In the genomic region with DNA sequence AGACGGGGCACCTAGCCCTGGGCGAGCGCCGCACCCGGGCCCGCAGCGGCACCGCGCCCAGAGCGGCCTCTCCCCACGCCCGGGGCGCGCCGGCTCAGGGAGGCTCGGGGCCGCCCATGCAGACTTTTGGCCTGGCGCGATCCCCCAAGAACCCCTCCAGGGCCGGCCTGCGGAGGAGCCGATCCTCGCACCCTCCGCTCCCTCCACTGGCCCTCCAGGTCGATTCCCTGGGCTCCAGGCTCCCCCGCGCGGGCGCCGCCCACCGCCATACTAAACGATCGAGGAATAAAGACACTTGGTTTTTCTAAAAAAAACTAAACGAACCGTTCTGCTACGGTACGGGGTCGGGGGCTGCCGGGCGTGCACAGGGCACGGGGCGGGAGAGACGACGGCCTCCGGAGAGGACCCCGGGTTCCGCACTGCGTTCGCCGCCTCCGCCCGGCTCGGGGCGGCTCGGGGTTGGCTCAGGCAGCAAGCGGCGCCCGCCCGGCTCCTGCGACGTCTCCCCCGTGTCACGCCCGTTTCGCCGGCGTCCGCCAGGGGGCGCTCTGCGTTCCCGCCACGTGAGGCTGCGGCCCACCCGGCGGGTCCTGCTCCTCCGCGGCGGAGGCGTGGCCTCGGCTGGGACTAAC, we compare ENCODE assay signal across 8 cellular contexts. TPM values are rescaled to one million over a fixed set of nuclear protein-coding genes. Genes with fewer than 3 reads are reported as not detected.
DNase-seq lines count a peak whose midpoint lies in the region; ATAC-seq, FAIRE-seq and TF ChIP-seq lines count a peak whose summit lies in the region.

No MANE protein-coding gene starts in this region.

- H3K9me2 ChIP-seq in hepatocyte (replicated peaks; ENCODE audit: insufficient read depth): no peaks in the 10 kb centered on the region

- H3K27ac ChIP-seq in hepatocyte: peak overlapping the region; percentile 96

- H4K20me1 ChIP-seq in hepatocyte (ENCODE audit: insufficient read depth, poor library complexity, severe bottlenecking): peaks cover 3% of the 10 kb centered on the region

- H3K79me2 ChIP-seq in hepatocyte: peaks cover 3% of the 10 kb centered on the region

- peak; percentile 93 for DNase-seq in GM18507 (ENCODE audit: extremely low spot score, insufficient read length, low read depth)
- peak; percentile 58 for DNase-seq in NCI-H187 treated with DMSO at 0.1 percent for 48 hours (lab: John Stamatoyannopoulos, UW)
- DNase-seq in T-helper 22 cell (ENCODE audit: low read depth): peak; percentile 91
- peak; percentile 78 for DNase-seq in astrocyte of the cerebellum (ENCODE audit: low read depth)
- DNase-seq in hepatocyte (ENCODE audit: low spot score): peak; percentile 97
- DNase-seq in retina: peak; percentile 98
- no peak for DNase-seq in NAMALWA (ENCODE audit: low spot score)

- TF ChIP-seq CTCF in astrocyte of the cerebellum (IDR thresholded peaks at IDR 0.05; ENCODE audit: low read depth, low read length, missing control alignments): peak; percentile 65
- peak; percentile 85 for TF ChIP-seq CTCF in hepatocyte (IDR thresholded peaks at IDR 0.05; ENCODE audit: poor library complexity)

- no peaks in the 10 kb centered on the region for H3K36me3 ChIP-seq in hepatocyte (replicated peaks; ENCODE audit: insufficient read depth, low read depth)

- no peaks in the 10 kb centered on the region for H3K27me3 ChIP-seq in hepatocyte

- H3K9me3 ChIP-seq in hepatocyte (ENCODE audit: low read depth): no peaks in the 10 kb centered on the region

- peak; percentile 72 for ATAC-seq in HG02970 (IDR thresholded peaks at IDR 0.05; ENCODE audit: low FRiP score, unreplicated experiment)

- in situ Hi-C loops in astrocyte of the cerebellum (cut with HindIII; ENCODE audit: low sequenced_read_pairs): no loop called here

- H2AFZ ChIP-seq in hepatocyte: peak overlapping the region; percentile 96

- H3K4me3 ChIP-seq in astrocyte of the cerebellum (ENCODE audit: low read depth, low read length) (peak overlapping the region; percentile 44), hepatocyte (peak overlapping the region; percentile 91)

- H3K4me2 ChIP-seq in hepatocyte: peak overlapping the region; percentile 100

- H3K4me1 ChIP-seq in hepatocyte (ENCODE audit: insufficient read depth): peaks cover 18% of the 10 kb centered on the region

- 0% methylated on average over 17 of the region's 80 CpGs for WGBS in hepatocyte (ENCODE audit: low lambda C conversion rate, missing lambda C conversion rate)

- FAIRE-seq in GM18507 (lab: Jason Lieb, UNC): peak; percentile 91

RNA-seq across cellular contexts. Expression of gene KHK, which starts 0.4 kb away (rescaled TPM):
- 26.1 and 28.7 TPM in 2 replicates for total RNA-seq in hepatocyte
- polyA plus RNA-seq in hepatocyte: 57.7 and 73.1 TPM in 2 replicates

RNA-seq across cellular contexts. Expression of gene EMILIN1, which starts 7.8 kb away (rescaled TPM):
- total RNA-seq in hepatocyte: 59.6 and 80.8 TPM in 2 replicates
- 109 and 128 TPM in 2 replicates for polyA plus RNA-seq in hepatocyte

RNA-seq across cellular contexts. Expression of gene OST4, which starts 14.8 kb away (rescaled TPM):
- total RNA-seq in hepatocyte: 364 and 380 TPM in 2 replicates
- 839 and 872 TPM in 2 replicates for polyA plus RNA-seq in hepatocyte

RNA-seq across cellular contexts. Expression of gene CGREF1, which starts 32.7 kb away (rescaled TPM):
- total RNA-seq in hepatocyte: 0.28 and 2.5 TPM in 2 replicates
- 1.8 and 2.2 TPM in 2 replicates for polyA plus RNA-seq in hepatocyte

RNA-seq across cellular contexts. Expression of gene AGBL5, which starts 34.7 kb away (rescaled TPM):
- 12.9 and 13.8 TPM in 2 replicates for total RNA-seq in hepatocyte
- polyA plus RNA-seq in hepatocyte: 20.2 and 24.9 TPM in 2 replicates
